ENCODE assay signal across 9 cellular contexts in the genomic region with DNA sequence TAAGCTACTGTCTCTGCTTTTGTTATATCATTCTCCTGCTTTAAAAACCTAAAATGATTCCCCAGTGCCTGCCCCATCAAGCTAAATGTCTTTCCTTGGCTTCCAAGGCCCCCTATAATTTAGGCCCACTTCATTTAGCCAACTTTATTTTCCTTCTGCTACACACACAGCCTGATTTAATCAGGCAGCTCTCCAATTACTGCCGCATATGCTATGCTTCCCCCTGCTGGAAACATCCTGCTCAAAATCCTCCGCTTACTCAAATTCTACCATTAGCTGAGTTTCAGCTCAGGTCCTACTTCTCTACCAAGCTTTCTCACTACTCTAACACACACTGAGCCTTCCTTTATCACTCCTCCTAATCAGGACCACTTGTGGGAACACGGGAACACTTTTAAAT. TPM values are rescaled to one million over a fixed set of nuclear protein-coding genes. Genes with fewer than 3 reads are reported as not detected.
DNase-seq lines count a peak whose midpoint lies in the region; ATAC-seq lines count a peak whose summit lies in the region.
"Had no signal": no experiment of that assay in that cellular context is flagged by ENCODE, and none has a peak within 500 bp of the region (broad histone marks: within the 10 kb centered on the region; RNA-seq: fewer than 3 reads in every experiment).

No MANE protein-coding gene starts in this region.

- CTCF ChIA-PET in activated CD4-positive, alpha-beta T cell treated with anti-CD3 and anti-CD28 coated beads, Interleukin-2, amount 10 ng/mL, durations not matched to agents 7 days and 5 days (lab: Charles Lee) = interaction anchor here (2.2 kb wide), 1 partner anchor 9 kb away, joined by 6 read pairs; no protein-coding TSS in a partner anchor

- H3K27me3 ChIP-seq in neuronal stem cell (ENCODE audit: control insufficient read depth in 3 of 3, insufficient read depth in 3 of 3, low read depth in 1 of 3, low read length in 3 of 3) = no peaks in the 10 kb centered on the region

- no peak overlapping the region for H3K4me3 Mint-ChIP-seq in activated CD4-positive, alpha-beta T cell treated with anti-CD3 and anti-CD28 coated beads, Interleukin-2, amount 10 ng/mL, durations not matched to agents 7 days and 5 days
- H3K4me3 Mint-ChIP-seq in dendritic cell treated with granulocyte-macrophage colony-stimulating factor and Interleukin-4, amounts not matched to agents 40 ng/mL and 50 ng/mL, for 4 days = no peak overlapping the region
- H3K4me3 Mint-ChIP-seq: naive B cell had no signal

- H3K27ac Mint-ChIP-seq in activated CD4-positive, alpha-beta T cell treated with anti-CD3 and anti-CD28 coated beads, Interleukin-2, amount 10 ng/mL, durations not matched to agents 7 days and 5 days = no peak overlapping the region
- H3K27ac Mint-ChIP-seq in dendritic cell treated with granulocyte-macrophage colony-stimulating factor and Interleukin-4, amounts not matched to agents 40 ng/mL and 50 ng/mL, for 4 days = peak overlapping the region; percentile 26

- H3K4me3 ChIP-seq in neuronal stem cell (ENCODE audit: low read length in 2 of 2) = no peak overlapping the region

- no peak overlapping the region for H3K9ac ChIP-seq in neuronal stem cell (ENCODE audit: low read depth, low read length, poor library complexity)

- no peak overlapping the region for H2BK120ac ChIP-seq in neuronal stem cell (ENCODE audit: low read depth, low read length)

- intact Hi-C loops in dendritic cell treated with granulocyte-macrophage colony-stimulating factor and Interleukin-4, amounts not matched to agents 40 ng/mL and 50 ng/mL, for 4 days (cut with micrococcal nuclease) = no loop called here

- no peak overlapping the region for H3K18ac ChIP-seq in neuronal stem cell (ENCODE audit: low read length)

- no peaks in the 10 kb centered on the region for H3K9me3 ChIP-seq in neuronal stem cell (replicated peaks in 1 of 2; ENCODE audit: control insufficient read depth in 2 of 2, insufficient read depth in 1 of 2, low read depth in 1 of 2, low read length in 2 of 2)

- H3K4me1 Mint-ChIP-seq in activated CD4-positive, alpha-beta T cell treated with anti-CD3 and anti-CD28 coated beads, Interleukin-2, amount 10 ng/mL, durations not matched to agents 7 days and 5 days = peaks cover 26% of the 10 kb centered on the region
- peaks cover 11% of the 10 kb centered on the region for H3K4me1 Mint-ChIP-seq in dendritic cell treated with granulocyte-macrophage colony-stimulating factor and Interleukin-4, amounts not matched to agents 40 ng/mL and 50 ng/mL, for 4 days (ENCODE audit: low read depth)

- H3K4me2 ChIP-seq in neuronal stem cell (ENCODE audit: insufficient read depth, low read length, poor library complexity, severe bottlenecking) = no peak overlapping the region

- H2AK5ac ChIP-seq in neuronal stem cell (ENCODE audit: low read depth, low read length) = no peak overlapping the region

- no peaks in the 10 kb centered on the region for H3K4me1 ChIP-seq in neuronal stem cell (ENCODE audit: control insufficient read depth in 2 of 2, insufficient read depth in 1 of 2, low read depth in 1 of 2, low read length in 2 of 2)

- H4K8ac ChIP-seq in neuronal stem cell (ENCODE audit: low read depth, low read length) = no peak overlapping the region

- H2AFZ ChIP-seq in neuronal stem cell (ENCODE audit: low read length) = no peak overlapping the region

- H3K27ac ChIP-seq in neuronal stem cell (replicated peaks; ENCODE audit: low read length) = no peak overlapping the region

- H2BK5ac ChIP-seq in neuronal stem cell (ENCODE audit: low read length) = no peak overlapping the region

- H3K27me3 Mint-ChIP-seq in activated CD4-positive, alpha-beta T cell treated with anti-CD3 and anti-CD28 coated beads, Interleukin-2, amount 10 ng/mL, durations not matched to agents 7 days and 5 days = no peaks in the 10 kb centered on the region
- no peaks in the 10 kb centered on the region for H3K27me3 Mint-ChIP-seq in dendritic cell treated with granulocyte-macrophage colony-stimulating factor and Interleukin-4, amounts not matched to agents 40 ng/mL and 50 ng/mL, for 4 days
- H3K27me3 Mint-ChIP-seq: naive B cell had no signal

- no peak overlapping the region for H3K4ac ChIP-seq in neuronal stem cell (ENCODE audit: low read length)

- H3K23ac ChIP-seq in neuronal stem cell (ENCODE audit: low read depth, low read length, poor library complexity) = no peak overlapping the region

- H2BK15ac ChIP-seq in neuronal stem cell (ENCODE audit: low read length) = no peak overlapping the region

- H3K36me3 Mint-ChIP-seq in activated CD4-positive, alpha-beta T cell treated with anti-CD3 and anti-CD28 coated beads, Interleukin-2, amount 10 ng/mL, durations not matched to agents 7 days and 5 days (ENCODE audit: low read depth) = peaks cover 19% of the 10 kb centered on the region
- peaks cover 65% of the 10 kb centered on the region for H3K36me3 Mint-ChIP-seq in dendritic cell treated with granulocyte-macrophage colony-stimulating factor and Interleukin-4, amounts not matched to agents 40 ng/mL and 50 ng/mL, for 4 days (ENCODE audit: low read depth)
- H3K36me3 Mint-ChIP-seq: naive B cell had no signal

- H3K9me3 Mint-ChIP-seq in activated CD4-positive, alpha-beta T cell treated with anti-CD3 and anti-CD28 coated beads, Interleukin-2, amount 10 ng/mL, durations not matched to agents 7 days and 5 days = no peaks in the 10 kb centered on the region
- H3K9me3 Mint-ChIP-seq in dendritic cell treated with granulocyte-macrophage colony-stimulating factor and Interleukin-4, amounts not matched to agents 40 ng/mL and 50 ng/mL, for 4 days = no peaks in the 10 kb centered on the region
- H3K9me3 Mint-ChIP-seq: naive B cell had no signal

- no peaks in the 10 kb centered on the region for H3K79me1 ChIP-seq in neuronal stem cell (ENCODE audit: low read depth, low read length)

- no peak overlapping the region for H4K91ac ChIP-seq in neuronal stem cell (ENCODE audit: low read depth, low read length, poor library complexity)

- peak; percentile 7 for DNase-seq in activated CD4-positive, alpha-beta T cell treated with anti-CD3 and anti-CD28 coated beads, Interleukin-2, amount 10 ng/mL, durations not matched to agents 7 days and 5 days
- no peak for DNase-seq in activated CD4-positive, alpha-beta T cell treated with anti-CD3 and anti-CD28 coated beads for 4 hours
- peak; percentile 1 for DNase-seq in NCI-H2171 (lab: John Stamatoyannopoulos, UW)
- peak; percentile 0 for DNase-seq in neuronal stem cell (ENCODE audit: low spot score)
- DNase-seq in stimulated activated CD4-positive, alpha-beta T cell treated with anti-CD3 and anti-CD28 coated beads, Interleukin-15, amount 100 ng/mL, for 24 hours = no peak
- no peak for DNase-seq in central memory CD4-positive, alpha-beta T cell
- DNase-seq: naive B cell had no signal

- WGBS in neuronal stem cell (ENCODE audit: extremely low coverage in 2 of 2, insufficient read length in 2 of 2, insufficient replicate concordance in 1 of 2), 2 donors = no CpG with 5 or more reads among the region's 3 CpGs

- H2BK12ac ChIP-seq in neuronal stem cell (ENCODE audit: low read length) = no peak overlapping the region

- POLR2A ChIA-PET in activated CD4-positive, alpha-beta T cell treated with anti-CD3 and anti-CD28 coated beads, Interleukin-2, amount 10 ng/mL, durations not matched to agents 7 days and 5 days (lab: Charles Lee) = no interaction called here

- H3K36me3 ChIP-seq in neuronal stem cell (replicated peaks in 1 of 2; ENCODE audit: control insufficient read depth in 2 of 2, insufficient read depth in 2 of 2, low read length in 2 of 2) = peaks cover 0 to 37% of the 10 kb centered on the region in 2 donors

- no peak for ATAC-seq in GM21528 (IDR thresholded peaks at IDR 0.05; ENCODE audit: low FRiP score, unreplicated experiment)

- H3K14ac ChIP-seq in neuronal stem cell (ENCODE audit: low read length) = no peak overlapping the region

RNA-seq across cellular contexts. Expression of a gene that starts 17.0 kb away (rescaled TPM):
- total RNA-seq in activated CD4-positive, alpha-beta T cell treated with anti-CD3 and anti-CD28 coated beads, Interleukin-2, amount 10 ng/mL, durations not matched to agents 7 days and 5 days = 10 to 100 TPM; 47.7 to 59.5 TPM
- polyA plus RNA-seq in neuronal stem cell (2013, experiment 1 of 2) = 16.4 TPM
- polyA plus RNA-seq in neuronal stem cell (2013, experiment 2 of 2) = 16.9 TPM

Comparison
In these comparisons a context has a peak if more than half of its experiments do, and no peak if none do; other contexts are left out.
1. DNase-seq: peak in activated CD4-positive, alpha-beta T cell treated with anti-CD3 and anti-CD28 coated beads, Interleukin-2, amount 10 ng/mL, durations not matched to agents 7 days and 5 days (single experiment), NCI-H2171 (single experiment) and neuronal stem cell (single experiment); none in activated CD4-positive, alpha-beta T cell treated with anti-CD3 and anti-CD28 coated beads for 4 hours (0 of 2), stimulated activated CD4-positive, alpha-beta T cell treated with anti-CD3 and anti-CD28 coated beads, Interleukin-15, amount 100 ng/mL, for 24 hours (single experiment) and central memory CD4-positive, alpha-beta T cell (single experiment).